Comparison of ENCODE assay signal across 11 cellular contexts in genomic region chr1:217718873-217719272, GRCh38.
DNase-seq lines count a peak whose midpoint lies in the region; TF ChIP-seq lines count a peak whose summit lies in the region.
"Had no signal": no experiment of that assay in that cellular context is flagged by ENCODE, and none has a peak within 500 bp of the region (broad histone marks: within the 10 kb centered on the region; RNA-seq: fewer than 3 reads in every experiment).

No MANE protein-coding gene starts in this region.

- WGBS in hepatocyte (ENCODE audit: low lambda C conversion rate, missing lambda C conversion rate): 83% methylated on average over 2 of the region's 2 CpGs

- no peak overlapping the region for H3K27ac ChIP-seq in hepatocyte
- H3K27ac ChIP-seq: psoas muscle had no signal

- H2AFZ ChIP-seq in hepatocyte: no peak overlapping the region

- H3K9me2 ChIP-seq in hepatocyte (replicated peaks; ENCODE audit: insufficient read depth): no peaks in the 10 kb centered on the region

- no peaks in the 10 kb centered on the region for H3K4me1 ChIP-seq in BE2C
- no peaks in the 10 kb centered on the region for H3K4me1 ChIP-seq in hepatocyte (ENCODE audit: insufficient read depth)
- H3K4me1 ChIP-seq: psoas muscle had no signal

- H3K4me2 ChIP-seq in hepatocyte: no peak overlapping the region

- H3K79me2 ChIP-seq in hepatocyte: no peaks in the 10 kb centered on the region

- no peaks in the 10 kb centered on the region for H3K36me3 ChIP-seq in BE2C
- H3K36me3 ChIP-seq in hepatocyte (replicated peaks; ENCODE audit: insufficient read depth, low read depth): no peaks in the 10 kb centered on the region

- H4K20me1 ChIP-seq in hepatocyte (ENCODE audit: insufficient read depth, poor library complexity, severe bottlenecking): no peaks in the 10 kb centered on the region

- peak; percentile 30 for TF ChIP-seq CTCF in BE2C (IDR thresholded peaks at IDR 0.05; ENCODE audit: low read depth, low read length)
- no peak for TF ChIP-seq CTCF in hepatocyte (IDR thresholded peaks at IDR 0.05; ENCODE audit: poor library complexity)

- DNase-seq in BE2C (no peak), H4 (ENCODE audit: low spot score) (peak; percentile 39), RKO (ENCODE audit: low spot score) (peak; percentile 47), iPS-NIHi11 (ENCODE audit: low spot score) (peak; percentile 10), hepatocyte (ENCODE audit: low spot score) (no peak), SW 1271 (lab: John Stamatoyannopoulos, UW) (no peak)
- no peak for DNase-seq in stimulated activated CD4-positive, alpha-beta T cell treated with anti-CD3 and anti-CD28 coated beads, Interleukin-2, amount 100 ng/mL, for 48 hours
- DNase-seq in stimulated activated CD4-positive, alpha-beta T cell treated with anti-CD3 and anti-CD28 coated beads, Interleukin-12 subunit alpha, Interleukin-12 subunit beta, amount 100 ng/mL, for 4 hours: no peak
- DNase-seq: NCI-H1105 treated with DMSO at 0.1 percent for 48 hours, psoas muscle had no signal

- no peak overlapping the region for H3K4me3 ChIP-seq in BE2C (ENCODE audit: low read depth, low read length)
- H3K4me3 ChIP-seq in hepatocyte: no peak overlapping the region
- H3K4me3 ChIP-seq: psoas muscle had no signal

- H3K9me3 ChIP-seq in BE2C: no peaks in the 10 kb centered on the region
- H3K9me3 ChIP-seq in hepatocyte (ENCODE audit: low read depth): no peaks in the 10 kb centered on the region
- H3K9me3 ChIP-seq: Caco-2, psoas muscle had no signal

- no peaks in the 10 kb centered on the region for H3K27me3 ChIP-seq in BE2C
- no peaks in the 10 kb centered on the region for H3K27me3 ChIP-seq in hepatocyte

Comparison
In these comparisons a context has a peak if more than half of its experiments do, and no peak if none do; other contexts are left out.
1. DNase-seq: peak in H4 (single experiment), RKO (single experiment) and iPS-NIHi11 (single experiment); none in BE2C (single experiment), hepatocyte (single experiment), stimulated activated CD4-positive, alpha-beta T cell treated with anti-CD3 and anti-CD28 coated beads, Interleukin-2, amount 100 ng/mL, for 48 hours (0 of 2), stimulated activated CD4-positive, alpha-beta T cell treated with anti-CD3 and anti-CD28 coated beads, Interleukin-12 subunit alpha, Interleukin-12 subunit beta, amount 100 ng/mL, for 4 hours (single experiment) and SW 1271 (0 of 2).